1 cellular context compared by ENCODE assay signal in genomic region chr2:218710687-218711549, GRCh38.
TF ChIP-seq lines count a peak whose summit lies in the region.

A gene with protein sequence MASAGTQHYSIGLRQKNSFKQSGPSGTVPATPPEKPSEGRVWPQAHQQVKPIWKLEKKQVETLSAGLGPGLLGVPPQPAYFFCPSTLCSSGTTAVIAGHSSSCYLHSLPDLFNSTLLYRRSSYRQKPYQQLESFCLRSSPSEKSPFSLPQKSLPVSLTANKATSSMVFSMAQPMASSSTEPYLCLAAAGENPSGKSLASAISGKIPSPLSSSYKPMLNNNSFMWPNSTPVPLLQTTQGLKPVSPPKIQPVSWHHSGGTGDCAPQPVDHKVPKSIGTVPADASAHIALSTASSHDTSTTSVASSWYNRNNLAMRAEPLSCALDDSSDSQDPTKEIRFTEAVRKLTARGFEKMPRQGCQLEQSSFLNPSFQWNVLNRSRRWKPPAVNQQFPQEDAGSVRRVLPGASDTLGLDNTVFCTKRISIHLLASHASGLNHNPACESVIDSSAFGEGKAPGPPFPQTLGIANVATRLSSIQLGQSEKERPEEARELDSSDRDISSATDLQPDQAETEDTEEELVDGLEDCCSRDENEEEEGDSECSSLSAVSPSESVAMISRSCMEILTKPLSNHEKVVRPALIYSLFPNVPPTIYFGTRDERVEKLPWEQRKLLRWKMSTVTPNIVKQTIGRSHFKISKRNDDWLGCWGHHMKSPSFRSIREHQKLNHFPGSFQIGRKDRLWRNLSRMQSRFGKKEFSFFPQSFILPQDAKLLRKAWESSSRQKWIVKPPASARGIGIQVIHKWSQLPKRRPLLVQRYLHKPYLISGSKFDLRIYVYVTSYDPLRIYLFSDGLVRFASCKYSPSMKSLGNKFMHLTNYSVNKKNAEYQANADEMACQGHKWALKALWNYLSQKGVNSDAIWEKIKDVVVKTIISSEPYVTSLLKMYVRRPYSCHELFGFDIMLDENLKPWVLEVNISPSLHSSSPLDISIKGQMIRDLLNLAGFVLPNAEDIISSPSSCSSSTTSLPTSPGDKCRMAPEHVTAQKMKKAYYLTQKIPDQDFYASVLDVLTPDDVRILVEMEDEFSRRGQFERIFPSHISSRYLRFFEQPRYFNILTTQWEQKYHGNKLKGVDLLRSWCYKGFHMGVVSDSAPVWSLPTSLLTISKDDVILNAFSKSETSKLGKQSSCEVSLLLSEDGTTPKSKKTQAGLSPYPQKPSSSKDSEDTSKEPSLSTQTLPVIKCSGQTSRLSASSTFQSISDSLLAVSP (plus strand): TSS chr2:218710835. CDS start chr2:218737677, 26,842 bp downstream.

TF ChIP-seq in HepG2, 621 proteins besides CTCF, POLR2A, EP300 and RAD21 (continued from another document and continues in another):
- TF ChIP-seq ZNF280B (CRISPR knock-in tag; IDR thresholded peaks at IDR 0.05; ENCODE audit: borderline replicate concordance) (peak; percentile 95), ELF1 (CRISPR knock-in tag; IDR thresholded peaks at IDR 0.05) (no peak; the same call in 1 of the 2 replicates), ZNF878 (CRISPR knock-in tag; IDR thresholded peaks at IDR 0.05) (peak; percentile 66), ZHX2 (IDR thresholded peaks at IDR 0.05; ENCODE audit: low read depth) (peak; percentile 61; the same call in 1 of the 2 replicates), ZHX2 (CRISPR knock-in tag; IDR thresholded peaks at IDR 0.05; ENCODE audit: borderline replicate concordance) (no peak), DRAP1 (CRISPR knock-in tag; IDR thresholded peaks at IDR 0.05) (peak; percentile 51; the same call in 1 of the 2 replicates), CBX5 (CRISPR knock-in tag; IDR thresholded peaks at IDR 0.05; ENCODE audit: borderline replicate concordance) (peak; percentile 90; the same call in 1 of the 2 replicates), ERF (CRISPR knock-in tag; IDR thresholded peaks at IDR 0.05) (peak; percentile 73), SOX6 (IDR thresholded peaks at IDR 0.05) (no peak), SOX6 (CRISPR knock-in tag; IDR thresholded peaks at IDR 0.05) (peak; percentile 78), NCOA2 (CRISPR knock-in tag; IDR thresholded peaks at IDR 0.05) (no peak; the same call in 1 of the 2 replicates), PBX3 (CRISPR knock-in tag; IDR thresholded peaks at IDR 0.05; ENCODE audit: borderline replicate concordance) (no peak), ZNF850 (CRISPR knock-in tag; conservative IDR thresholded peaks at IDR 0.05) (no peak), ZNF75D (CRISPR knock-in tag; IDR thresholded peaks at IDR 0.05; ENCODE audit: borderline replicate concordance) (no peak), ZNF670 (CRISPR knock-in tag; IDR thresholded peaks at IDR 0.05; ENCODE audit: borderline replicate concordance) (0 out of 2 replicates have a peak, but pooled peaks have one; percentile 71), ZNF234 (CRISPR knock-in tag; conservative IDR thresholded peaks at IDR 0.05) (0 out of 2 replicates have a peak, but pooled peaks have one; percentile 0), MYC (CRISPR knock-in tag; IDR thresholded peaks at IDR 0.05; ENCODE audit: borderline replicate concordance) (peak; percentile 97), NCOA5 (CRISPR knock-in tag; IDR thresholded peaks at IDR 0.05) (no peak), ZNF383 (CRISPR knock-in tag; IDR thresholded peaks at IDR 0.05; ENCODE audit: borderline replicate concordance) (peak; percentile 82), ARHGAP35 (CRISPR knock-in tag; IDR thresholded peaks at IDR 0.05; ENCODE audit: borderline replicate concordance) (peak; percentile 84; the same call in 1 of the 2 replicates), ZNF558 (CRISPR knock-in tag; IDR thresholded peaks at IDR 0.05; ENCODE audit: borderline replicate concordance) (peak; percentile 64; the same call in 1 of the 2 replicates), DPF2 (CRISPR knock-in tag; IDR thresholded peaks at IDR 0.05; ENCODE audit: borderline replicate concordance, low read depth) (no peak), TRIM24 (CRISPR knock-in tag; IDR thresholded peaks at IDR 0.05) (no peak), MBD4 (IDR thresholded peaks at IDR 0.05; ENCODE audit: borderline replicate concordance, low read length) (no peak), MTA3 (CRISPR knock-in tag; IDR thresholded peaks at IDR 0.05) (no peak), ZBTB8A (CRISPR knock-in tag; IDR thresholded peaks at IDR 0.05; ENCODE audit: borderline replicate concordance, low read depth) (peak; percentile 58; the same call in 1 of the 2 replicates), SRSF4 (IDR thresholded peaks at IDR 0.05; ENCODE audit: low read depth, low read length, poor library complexity, severe bottlenecking) (no peak), ATF3 (CRISPR knock-in tag; IDR thresholded peaks at IDR 0.05) (peak; percentile 61), EHMT2 (IDR thresholded peaks at IDR 0.05; ENCODE audit: borderline replicate concordance, low read depth, low read length) (no peak), ZNF761 (CRISPR knock-in tag; conservative IDR thresholded peaks at IDR 0.05) (peak; percentile 96; the same call in 1 of the 2 replicates), RBAK (CRISPR knock-in tag; IDR thresholded peaks at IDR 0.05) (no peak), TCF7L2 (IDR thresholded peaks at IDR 0.05; ENCODE audit: low read depth, low read length) (no peak), PHB2 (IDR thresholded peaks at IDR 0.05; ENCODE audit: partially characterized antibody) (no peak)
- TF ChIP-seq, protein P1, sequence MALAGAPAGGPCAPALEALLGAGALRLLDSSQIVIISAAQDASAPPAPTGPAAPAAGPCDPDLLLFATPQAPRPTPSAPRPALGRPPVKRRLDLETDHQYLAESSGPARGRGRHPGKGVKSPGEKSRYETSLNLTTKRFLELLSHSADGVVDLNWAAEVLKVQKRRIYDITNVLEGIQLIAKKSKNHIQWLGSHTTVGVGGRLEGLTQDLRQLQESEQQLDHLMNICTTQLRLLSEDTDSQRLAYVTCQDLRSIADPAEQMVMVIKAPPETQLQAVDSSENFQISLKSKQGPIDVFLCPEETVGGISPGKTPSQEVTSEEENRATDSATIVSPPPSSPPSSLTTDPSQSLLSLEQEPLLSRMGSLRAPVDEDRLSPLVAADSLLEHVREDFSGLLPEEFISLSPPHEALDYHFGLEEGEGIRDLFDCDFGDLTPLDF (CRISPR knock-in tag; IDR thresholded peaks at IDR 0.05), result peak; percentile 95
- TF ChIP-seq, protein P2, sequence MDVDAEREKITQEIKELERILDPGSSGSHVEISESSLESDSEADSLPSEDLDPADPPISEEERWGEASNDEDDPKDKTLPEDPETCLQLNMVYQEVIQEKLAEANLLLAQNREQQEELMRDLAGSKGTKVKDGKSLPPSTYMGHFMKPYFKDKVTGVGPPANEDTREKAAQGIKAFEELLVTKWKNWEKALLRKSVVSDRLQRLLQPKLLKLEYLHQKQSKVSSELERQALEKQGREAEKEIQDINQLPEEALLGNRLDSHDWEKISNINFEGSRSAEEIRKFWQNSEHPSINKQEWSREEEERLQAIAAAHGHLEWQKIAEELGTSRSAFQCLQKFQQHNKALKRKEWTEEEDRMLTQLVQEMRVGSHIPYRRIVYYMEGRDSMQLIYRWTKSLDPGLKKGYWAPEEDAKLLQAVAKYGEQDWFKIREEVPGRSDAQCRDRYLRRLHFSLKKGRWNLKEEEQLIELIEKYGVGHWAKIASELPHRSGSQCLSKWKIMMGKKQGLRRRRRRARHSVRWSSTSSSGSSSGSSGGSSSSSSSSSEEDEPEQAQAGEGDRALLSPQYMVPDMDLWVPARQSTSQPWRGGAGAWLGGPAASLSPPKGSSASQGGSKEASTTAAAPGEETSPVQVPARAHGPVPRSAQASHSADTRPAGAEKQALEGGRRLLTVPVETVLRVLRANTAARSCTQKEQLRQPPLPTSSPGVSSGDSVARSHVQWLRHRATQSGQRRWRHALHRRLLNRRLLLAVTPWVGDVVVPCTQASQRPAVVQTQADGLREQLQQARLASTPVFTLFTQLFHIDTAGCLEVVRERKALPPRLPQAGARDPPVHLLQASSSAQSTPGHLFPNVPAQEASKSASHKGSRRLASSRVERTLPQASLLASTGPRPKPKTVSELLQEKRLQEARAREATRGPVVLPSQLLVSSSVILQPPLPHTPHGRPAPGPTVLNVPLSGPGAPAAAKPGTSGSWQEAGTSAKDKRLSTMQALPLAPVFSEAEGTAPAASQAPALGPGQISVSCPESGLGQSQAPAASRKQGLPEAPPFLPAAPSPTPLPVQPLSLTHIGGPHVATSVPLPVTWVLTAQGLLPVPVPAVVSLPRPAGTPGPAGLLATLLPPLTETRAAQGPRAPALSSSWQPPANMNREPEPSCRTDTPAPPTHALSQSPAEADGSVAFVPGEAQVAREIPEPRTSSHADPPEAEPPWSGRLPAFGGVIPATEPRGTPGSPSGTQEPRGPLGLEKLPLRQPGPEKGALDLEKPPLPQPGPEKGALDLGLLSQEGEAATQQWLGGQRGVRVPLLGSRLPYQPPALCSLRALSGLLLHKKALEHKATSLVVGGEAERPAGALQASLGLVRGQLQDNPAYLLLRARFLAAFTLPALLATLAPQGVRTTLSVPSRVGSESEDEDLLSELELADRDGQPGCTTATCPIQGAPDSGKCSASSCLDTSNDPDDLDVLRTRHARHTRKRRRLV (CRISPR knock-in tag; IDR thresholded peaks at IDR 0.05), result peak; percentile 90; the same call in 1 of the 2 replicates
- TF ChIP-seq, protein P3, sequence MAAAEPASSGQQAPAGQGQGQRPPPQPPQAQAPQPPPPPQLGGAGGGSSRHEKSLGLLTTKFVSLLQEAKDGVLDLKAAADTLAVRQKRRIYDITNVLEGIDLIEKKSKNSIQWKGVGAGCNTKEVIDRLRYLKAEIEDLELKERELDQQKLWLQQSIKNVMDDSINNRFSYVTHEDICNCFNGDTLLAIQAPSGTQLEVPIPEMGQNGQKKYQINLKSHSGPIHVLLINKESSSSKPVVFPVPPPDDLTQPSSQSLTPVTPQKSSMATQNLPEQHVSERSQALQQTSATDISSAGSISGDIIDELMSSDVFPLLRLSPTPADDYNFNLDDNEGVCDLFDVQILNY (CRISPR knock-in tag; conservative IDR thresholded peaks at IDR 0.05), result peak; percentile 91
